ENCODE assay signal across 23 cellular contexts in genomic region chr6:75291744-75292143, GRCh38.
"Had no signal": no experiment of that assay in that cellular context is flagged by ENCODE, and none has a peak within 500 bp of the region (broad histone marks: within the 10 kb centered on the region; RNA-seq: fewer than 3 reads in every experiment).

No MANE protein-coding gene starts in this region.

- H3K27me3 Mint-ChIP-seq: dendritic cell treated with granulocyte-macrophage colony-stimulating factor and Interleukin-4, amounts not matched to agents 40 ng/mL and 50 ng/mL, for 4 days; naive thymus-derived CD8-positive, alpha-beta T cell had no signal

- H3K9me3 Mint-ChIP-seq: dendritic cell treated with granulocyte-macrophage colony-stimulating factor and Interleukin-4, amounts not matched to agents 40 ng/mL and 50 ng/mL, for 4 days; naive thymus-derived CD8-positive, alpha-beta T cell; neural crest cell had no signal

- H3K4me3 Mint-ChIP-seq: dendritic cell treated with granulocyte-macrophage colony-stimulating factor and Interleukin-4, amounts not matched to agents 40 ng/mL and 50 ng/mL, for 4 days; naive thymus-derived CD8-positive, alpha-beta T cell; neural crest cell had no signal

- H3K36me3 ChIP-seq: prostate gland, thyroid gland, upper lobe of right lung, vagina had no signal

- H3K27me3 ChIP-seq: foreskin keratinocyte, heart left ventricle, stomach, thyroid gland, upper lobe of right lung, vagina had no signal

- FAIRE-seq: colon, endothelial cell of umbilical vein, keratinocyte had no signal

- H3K9me3 ChIP-seq: heart left ventricle, mucosa of descending colon, prostate gland, stomach, thyroid gland, upper lobe of right lung, vagina had no signal

- H3K4me1 ChIP-seq: prostate gland, thyroid gland, upper lobe of right lung had no signal

- H3K27ac ChIP-seq: foreskin keratinocyte, prostate gland, skin epidermis, thyroid gland, upper lobe of right lung, vagina had no signal

- DNase-seq: cerebellar nuclear complex; erythroblast; foreskin keratinocyte; heart left ventricle; left colon; mammary epithelial cell; mucosa of descending colon; naive thymus-derived CD8-positive, alpha-beta T cell; retina; stimulated activated CD4-positive, alpha-beta T cell treated with anti-CD3 and anti-CD28 coated beads, Interleukin-2, amount 100 ng/mL, for 24 hours; stimulated activated naive CD4-positive, alpha-beta T cell; stomach; thyroid gland; upper lobe of right lung had no signal

- ATAC-seq: foreskin keratinocyte; left colon; mucosa of descending colon; naive thymus-derived CD8-positive, alpha-beta T cell; sciatic nerve; upper lobe of right lung had no signal

- H3K4me3 ChIP-seq: heart left ventricle, mucosa of descending colon, prostate gland, skin epidermis, stomach, thyroid gland, upper lobe of right lung, vagina had no signal

- H3K27ac Mint-ChIP-seq: dendritic cell treated with granulocyte-macrophage colony-stimulating factor and Interleukin-4, amounts not matched to agents 40 ng/mL and 50 ng/mL, for 4 days had no signal
